In genomic region chr2:234135750-234136221, GRCh38 we compare ENCODE assay signal across 8 cellular contexts.
DNase-seq lines count a peak whose midpoint lies in the region; ATAC-seq and TF ChIP-seq lines count a peak whose summit lies in the region.

No MANE protein-coding gene starts in this region.

- no peak for TF ChIP-seq POLR2A in gastroesophageal sphincter (IDR thresholded peaks at IDR 0.05)

- H3K4me3 ChIP-seq in gastroesophageal sphincter, result no peak overlapping the region
- no peak overlapping the region for H3K4me3 ChIP-seq in trophoblast cell (ENCODE audit: low read depth, low read length)
- H3K4me3 ChIP-seq in aorta (ENCODE audit: low read length in 2 of 2), result no peak overlapping the region

- H2BK12ac ChIP-seq in trophoblast cell (ENCODE audit: low read length), result peak overlapping the region; percentile 86

- DNase-seq in Kasumi-1 (lab: John Stamatoyannopoulos, UW) (peak; percentile 8 to 25), RPMI8226 (peak; percentile 44), trophoblast cell (peak; percentile 87 to 89), aorta (peak; percentile 70 to 74)
- DNase-seq in activated gamma-delta T cell treated with anti-CD3 and anti-CD28 coated beads, Interleukin-2, amount 50 U/mL, for 16 hours (ENCODE audit: low read depth), result peak; percentile 14

- ATAC-seq in gastroesophageal sphincter (no peak), aorta (ENCODE audit: low FRiP score) (peak; percentile 37), GM19463 (IDR thresholded peaks at IDR 0.05; ENCODE audit: unreplicated experiment) (no peak)

- H4K8ac ChIP-seq in trophoblast cell (ENCODE audit: low read depth, low read length), result peak overlapping the region; percentile 81

- peak overlapping the region; percentile 24 for H2BK5ac ChIP-seq in trophoblast cell (ENCODE audit: low read depth, low read length, poor library complexity)

- H4K12ac ChIP-seq in trophoblast cell (ENCODE audit: low read depth, low read length), result peak overlapping the region; percentile 15

- H3K4me1 ChIP-seq in gastroesophageal sphincter (peaks cover 0 to 2% (median 0%) of the 10 kb centered on the region in 3 donors), trophoblast cell (ENCODE audit: control insufficient read depth in 1 of 2, insufficient read depth in 2 of 2, low read length in 2 of 2) (peaks cover 14 to 15% of the 10 kb centered on the region in 2 experiments), aorta (ENCODE audit: control insufficient read depth in 1 of 2, insufficient read depth in 2 of 2, low read length in 2 of 2) (no peaks in the 10 kb centered on the region)

- 14% methylated on average over 7 of the region's 16 CpGs; no CpG with 5 or more reads in 1 of the 2 donors for WGBS in gastroesophageal sphincter (ENCODE audit: low coverage in 1 of 2), 2 donors
- WGBS in trophoblast cell (ENCODE audit: extremely low coverage, insufficient coverage, insufficient read length), result no CpG with 5 or more reads among the region's 16 CpGs
- 39 to 42% methylated on average over 16 of the region's 16 CpGs for WGBS in aorta, 2 donors

- intact Hi-C loops in aorta (cut with DNase I), result loop anchor here (5.0 to 10.0 kb wide), 3 partner anchors 362 to 412 kb away; partner anchors contain the start of gene ARL4C (in 1 of the 2)

- H3K4ac ChIP-seq in trophoblast cell (ENCODE audit: low read depth, low read length), result peak overlapping the region; percentile 18

- no peak for TF ChIP-seq EP300 in gastroesophageal sphincter (IDR thresholded peaks at IDR 0.05)

- no peaks in the 10 kb centered on the region for H3K79me2 ChIP-seq in trophoblast cell (ENCODE audit: control insufficient read depth, insufficient read depth, low read length, poor library complexity)

- H2AK5ac ChIP-seq in trophoblast cell (ENCODE audit: low read length), result peak overlapping the region; percentile 67

- H3K79me1 ChIP-seq in trophoblast cell (ENCODE audit: low read length), result peaks cover 11% of the 10 kb centered on the region

- TF ChIP-seq CTCF in GM12873 (IDR thresholded peaks at IDR 0.05; ENCODE audit: insufficient read depth, low read depth, low read length, missing control alignments) (peak; percentile 83), gastroesophageal sphincter (IDR thresholded peaks at IDR 0.05) (peak; percentile 12 to 68 (median 52))

- H4K91ac ChIP-seq in trophoblast cell (ENCODE audit: low read depth, low read length), result peak overlapping the region; percentile 87

- H3K27me3 ChIP-seq in gastroesophageal sphincter, result peaks cover 25% of the 10 kb centered on the region
- no peaks in the 10 kb centered on the region for H3K27me3 ChIP-seq in trophoblast cell (ENCODE audit: insufficient read depth, low read length)
- no peaks in the 10 kb centered on the region for H3K27me3 ChIP-seq in aorta (ENCODE audit: control insufficient read depth in 1 of 2, insufficient read depth in 2 of 2, low read length in 1 of 2)

- H3K9me3 ChIP-seq in gastroesophageal sphincter, result peaks cover 0 to 10% (median 0%) of the 10 kb centered on the region in 3 donors
- H3K9me3 ChIP-seq in trophoblast cell (ENCODE audit: insufficient read depth, low read depth, low read length), result peaks cover 3% of the 10 kb centered on the region
- H3K9me3 ChIP-seq in aorta (ENCODE audit: control insufficient read depth, low read length), result no peaks in the 10 kb centered on the region

- H3K18ac ChIP-seq in trophoblast cell (ENCODE audit: low read length), result peak overlapping the region; percentile 73

- peak overlapping the region; percentile 22 for H3K4me2 ChIP-seq in trophoblast cell (ENCODE audit: low read length)

- no peak overlapping the region for H3K9ac ChIP-seq in trophoblast cell (ENCODE audit: low read length)

- peak overlapping the region; percentile 95 for H2BK120ac ChIP-seq in trophoblast cell (ENCODE audit: insufficient read depth, low read length, poor library complexity)

- peak overlapping the region; percentile 75 for H3K14ac ChIP-seq in trophoblast cell (ENCODE audit: low read length)

- H3K23ac ChIP-seq in trophoblast cell (ENCODE audit: low read length), result no peak overlapping the region

- peak overlapping the region; percentile 47 for H2AFZ ChIP-seq in trophoblast cell (ENCODE audit: insufficient read depth, low read length, poor library complexity)

- H3K36me3 ChIP-seq in gastroesophageal sphincter (no peaks in the 10 kb centered on the region), trophoblast cell (ENCODE audit: control insufficient read depth in 1 of 2, insufficient read depth in 2 of 2, low read length in 2 of 2) (no peaks in the 10 kb centered on the region), aorta (ENCODE audit: control insufficient read depth in 1 of 2, insufficient read depth in 2 of 2, low read length in 1 of 2) (no peaks in the 10 kb centered on the region)

- H3K27ac ChIP-seq in gastroesophageal sphincter (no peak overlapping the region), trophoblast cell (ENCODE audit: low read depth, low read length) (peak overlapping the region; percentile 58), aorta (ENCODE audit: low read depth in 1 of 2, low read length in 2 of 2) (no peak overlapping the region)

Comparison
In these comparisons a context has a peak if more than half of its experiments do, and no peak if none do; other contexts are left out.
1. DNase-seq: peak in every context shown above with its lines; median percentile 88 in trophoblast cell; 72 in aorta; 44 in RPMI8226; 16 in Kasumi-1; 14 in activated gamma-delta T cell treated with anti-CD3 and anti-CD28 coated beads, Interleukin-2, amount 50 U/mL, for 16 hours.